ENCODE assay signal across 8 cellular contexts in the genomic region with DNA sequence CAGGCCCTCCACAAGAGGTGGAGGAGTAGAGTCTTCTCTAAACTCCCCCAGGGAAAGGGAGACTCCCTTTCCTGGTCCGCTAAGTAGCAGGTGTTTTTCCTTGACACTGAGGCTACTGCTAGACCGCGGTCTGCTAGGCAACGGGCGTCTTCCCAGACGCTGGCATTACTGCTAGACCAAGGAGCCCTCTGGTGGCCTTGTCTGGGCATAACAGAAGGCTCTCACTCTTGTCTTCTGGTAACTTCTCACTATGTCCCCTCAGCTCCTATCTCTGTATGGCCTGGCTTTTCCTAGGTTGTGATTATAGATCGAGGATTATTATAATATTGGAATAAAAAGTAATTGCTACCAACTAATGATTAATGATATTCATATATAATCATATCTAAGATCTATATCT. TPM values are rescaled to one million over a fixed set of nuclear protein-coding genes. Genes with fewer than 3 reads are reported as not detected.
DNase-seq lines count a peak whose midpoint lies in the region; ATAC-seq and TF ChIP-seq lines count a peak whose summit lies in the region.
"Not testable (repeated sequence)": the region's sequence is repeated elsewhere in the genome, so short reads cannot be mapped to it uniquely, and the experiment has no call there.

No MANE protein-coding gene starts in this region.

- H3K27ac Mint-ChIP-seq in activated CD4-positive, alpha-beta T cell treated with anti-CD3 and anti-CD28 coated beads for 36 hours; endodermal cell: not testable (repeated sequence)

- TF ChIP-seq CTCF in endodermal cell (conservative IDR thresholded peaks at IDR 0.05) (peak; percentile 79), upper lobe of right lung (IDR thresholded peaks at IDR 0.05) (peak; percentile 75)

- H3K27me3 Mint-ChIP-seq in activated CD4-positive, alpha-beta T cell treated with anti-CD3 and anti-CD28 coated beads for 36 hours; endodermal cell (ENCODE audit: insufficient read depth): not testable (repeated sequence)

- peaks cover 67% of the 10 kb centered on the region for H3K36me3 Mint-ChIP-seq in activated CD4-positive, alpha-beta T cell treated with anti-CD3 and anti-CD28 coated beads for 36 hours (ENCODE audit: low read depth)
- H3K36me3 Mint-ChIP-seq in endodermal cell (ENCODE audit: low read depth), result peaks cover 89% of the 10 kb centered on the region

- ATAC-seq in activated CD4-positive, alpha-beta T cell treated with anti-CD3 and anti-CD28 coated beads for 36 hours; sciatic nerve; upper lobe of right lung: not testable (repeated sequence)

- 88 to 93% methylated on average over 5 to 6 of the region's 7 CpGs for WGBS in endodermal cell (ENCODE audit: insufficient coverage in 1 of 2, insufficient read length in 1 of 2), 2 experiments

- H3K9ac ChIP-seq in endodermal cell (ENCODE audit: extremely low read depth, low read length, poor library complexity, severe bottlenecking), result not testable (repeated sequence)

- not testable (repeated sequence) for H3K4me3 ChIP-seq in endodermal cell (ENCODE audit: low read length); upper lobe of right lung

- not testable (repeated sequence) for H3K27ac ChIP-seq in endodermal cell (ENCODE audit: low read depth, low read length); upper lobe of right lung

- peaks cover 36% of the 10 kb centered on the region for H3K9me3 Mint-ChIP-seq in activated CD4-positive, alpha-beta T cell treated with anti-CD3 and anti-CD28 coated beads for 36 hours (ENCODE audit: low read depth)
- peaks cover 88% of the 10 kb centered on the region for H3K9me3 Mint-ChIP-seq in endodermal cell

- H3K36me3 ChIP-seq in endodermal cell (ENCODE audit: control insufficient read depth, insufficient read depth, low read length), result peaks cover 92% of the 10 kb centered on the region
- H3K36me3 ChIP-seq in upper lobe of right lung, result not testable (repeated sequence)

- H3K4me3 Mint-ChIP-seq in activated CD4-positive, alpha-beta T cell treated with anti-CD3 and anti-CD28 coated beads for 36 hours; endodermal cell: not testable (repeated sequence)

- POLR2A ChIA-PET in activated CD4-positive, alpha-beta T cell treated with anti-CD3 and anti-CD28 coated beads for 36 hours (lab: Charles Lee), result not testable (repeated sequence)

- CTCF ChIA-PET in activated CD4-positive, alpha-beta T cell treated with anti-CD3 and anti-CD28 coated beads for 36 hours (lab: Charles Lee), result interaction anchor here (0.8 to 2.0 kb wide), 3 partner anchors 29 to 553 kb away, joined by 3 to 4 read pairs (median 3); a partner anchor contains a TSS

- intact Hi-C loops in activated CD4-positive, alpha-beta T cell treated with anti-CD3 and anti-CD28 coated beads for 36 hours (cut with DNase I, micrococcal nuclease), result loop anchor here in 1 of 2 experiments (5.0 kb wide), 1 partner anchor 93 kb away; no protein-coding TSS in a partner anchor
- intact Hi-C loops in sciatic nerve (cut with DNase I); upper lobe of right lung (cut with DNase I): not testable (repeated sequence)

- not testable (repeated sequence) for H3K4me1 Mint-ChIP-seq in activated CD4-positive, alpha-beta T cell treated with anti-CD3 and anti-CD28 coated beads for 36 hours; endodermal cell

- not testable (repeated sequence) for H3K4me1 ChIP-seq in endodermal cell (ENCODE audit: control insufficient read depth, insufficient read depth, low read length); upper lobe of right lung

- not testable (repeated sequence) for H3K27me3 ChIP-seq in endodermal cell (ENCODE audit: control insufficient read depth, insufficient read depth, low read length, poor library complexity, severe bottlenecking); upper lobe of right lung

- DNase-seq in GDM1 (lab: John Stamatoyannopoulos, UW), result peak; percentile 18
- peak; percentile 29 for DNase-seq in NCI-H748 (lab: John Stamatoyannopoulos, UW; ENCODE audit: unreplicated experiment)
- peak; percentile 64 for DNase-seq in activated CD4-positive, alpha-beta T cell treated with anti-CD3 and anti-CD28 coated beads for 36 hours
- DNase-seq in activated naive CD4-positive, alpha-beta T cell treated with anti-CD3 and anti-CD28 coated beads, Interleukin-2, amount 50 U/mL, for 16 hours, result peak; percentile 27
- peak; percentile 82 for DNase-seq in endodermal cell
- peak; percentile 27 for DNase-seq in inferior parietal cortex (ENCODE audit: extremely low spot score)
- DNase-seq in sciatic nerve (ENCODE audit: low spot score), result peak; percentile 79
- not testable (repeated sequence) for DNase-seq in upper lobe of right lung

- peaks cover 99% of the 10 kb centered on the region for H3K9me3 ChIP-seq in endodermal cell (ENCODE audit: control insufficient read depth, low read length)
- peaks cover 18% of the 10 kb centered on the region for H3K9me3 ChIP-seq in upper lobe of right lung

RNA-seq across cellular contexts. Expression of a gene that starts 29.7 kb away (rescaled TPM):
- total RNA-seq in activated CD4-positive, alpha-beta T cell treated with anti-CD3 and anti-CD28 coated beads for 36 hours, result 10 to 100 TPM; 21.7 to 22.3 TPM
- 10 to 100 TPM; 47.7 to 53.3 TPM for total RNA-seq in endodermal cell
- 33.8 TPM for polyA plus RNA-seq in endodermal cell (2013, experiment 1 of 2)
- 33.3 TPM for polyA plus RNA-seq in endodermal cell (2013, experiment 2 of 2)
- 3.6 TPM for total RNA-seq in sciatic nerve
- total RNA-seq in upper lobe of right lung, result 1.9 TPM
